Comparison of ENCODE assay signal across 8 cellular contexts in the genomic region with DNA sequence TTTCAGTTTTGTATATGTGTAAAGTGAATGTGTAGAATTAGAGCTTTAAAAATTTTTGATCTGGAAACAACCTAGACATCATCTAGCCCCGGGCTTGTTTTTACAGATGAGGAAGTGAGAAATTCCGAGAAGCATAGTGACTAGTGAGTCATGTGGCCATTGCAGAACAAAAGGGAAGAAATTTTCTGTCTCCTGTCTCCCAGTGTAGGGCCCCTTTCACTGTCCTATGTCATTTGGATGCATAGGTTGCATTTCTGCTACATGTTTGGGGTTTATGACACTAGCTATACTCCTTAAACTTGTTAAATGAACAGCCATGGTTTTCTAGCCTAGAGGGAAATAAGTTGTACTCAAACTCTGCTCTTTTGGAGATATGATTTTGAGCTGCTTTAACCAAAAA.
DNase-seq lines count a peak whose midpoint lies in the region; ATAC-seq and TF ChIP-seq lines count a peak whose summit lies in the region.

No MANE protein-coding gene starts in this region.

- H3K36me3 Mint-ChIP-seq in activated CD4-positive, alpha-beta memory T cell treated with anti-CD3 and anti-CD28 coated beads, Interleukin-2, amount 10 ng/mL, durations not matched to agents 7 days and 5 days (ENCODE audit: low read depth): no peaks in the 10 kb centered on the region
- H3K36me3 Mint-ChIP-seq in immature natural killer cell: no peaks in the 10 kb centered on the region

- TF ChIP-seq CTCF in GM12865 (IDR thresholded peaks at IDR 0.05; ENCODE audit: insufficient read depth, low read depth, low read length, missing control alignments): no peak
- TF ChIP-seq CTCF in thyroid gland (IDR thresholded peaks at IDR 0.05): no peak
- TF ChIP-seq CTCF in Peyer's patch (IDR thresholded peaks at IDR 0.05): no peak

- H3K9me3 ChIP-seq in iPS-20b (ENCODE audit: insufficient read depth, low read depth, low read length) (no peaks in the 10 kb centered on the region), thyroid gland (no peaks in the 10 kb centered on the region), Peyer's patch (no peaks in the 10 kb centered on the region)

- CTCF ChIA-PET in activated CD4-positive, alpha-beta memory T cell treated with anti-CD3 and anti-CD28 coated beads, Interleukin-2, amount 10 ng/mL, durations not matched to agents 7 days and 5 days (lab: Charles Lee): interaction anchor here (1.7 kb wide), 1 partner anchor 238 kb away, joined by 4 read pairs; no protein-coding TSS in a partner anchor

- H3K27me3 Mint-ChIP-seq in activated CD4-positive, alpha-beta memory T cell treated with anti-CD3 and anti-CD28 coated beads, Interleukin-2, amount 10 ng/mL, durations not matched to agents 7 days and 5 days: no peaks in the 10 kb centered on the region
- H3K27me3 Mint-ChIP-seq in immature natural killer cell (ENCODE audit: low read depth in 3 of 3): peaks cover 0 to 4% (median 0%) of the 10 kb centered on the region in 3 donors

- no peak overlapping the region for H3K4me3 ChIP-seq in GM12865 (ENCODE audit: low read depth, low read length)
- no peak overlapping the region for H3K4me3 ChIP-seq in iPS-20b (ENCODE audit: low read length)
- H3K4me3 ChIP-seq in thyroid gland (replicated peaks in 1 of 3): no peak overlapping the region
- H3K4me3 ChIP-seq in Peyer's patch: no peak overlapping the region

- DNase-seq in GM12865 (ENCODE audit: low read depth): peak; percentile 72
- peak; percentile 20 for DNase-seq in activated CD4-positive, alpha-beta memory T cell treated with anti-CD3 and anti-CD28 coated beads, Interleukin-2, amount 10 ng/mL, durations not matched to agents 7 days and 5 days
- DNase-seq in immature natural killer cell: no peak
- no peak for DNase-seq in thyroid gland
- DNase-seq in Peyer's patch: no peak

- H3K4me1 ChIP-seq in iPS-20b (ENCODE audit: insufficient read depth, low read length): peaks cover 4% of the 10 kb centered on the region; the same call in 1 of the 2 replicates
- H3K4me1 ChIP-seq in thyroid gland: no peaks in the 10 kb centered on the region
- no peaks in the 10 kb centered on the region for H3K4me1 ChIP-seq in Peyer's patch

- POLR2A ChIA-PET in activated CD4-positive, alpha-beta memory T cell treated with anti-CD3 and anti-CD28 coated beads, Interleukin-2, amount 10 ng/mL, durations not matched to agents 7 days and 5 days (lab: Charles Lee): interaction anchor here (0.6 to 0.8 kb wide), 2 partner anchors 19 to 51 kb away, joined by 3 to 4 read pairs; no protein-coding TSS in a partner anchor

- H3K9ac ChIP-seq in iPS-20b (ENCODE audit: low read depth, low read length): peak overlapping the region; percentile 17; the same call in 1 of the 2 replicates

- no peak overlapping the region for H3K4me3 Mint-ChIP-seq in activated CD4-positive, alpha-beta memory T cell treated with anti-CD3 and anti-CD28 coated beads, Interleukin-2, amount 10 ng/mL, durations not matched to agents 7 days and 5 days
- no peak overlapping the region for H3K4me3 Mint-ChIP-seq in immature natural killer cell

- ATAC-seq in GM21423 (IDR thresholded peaks at IDR 0.05; ENCODE audit: unreplicated experiment): peak; percentile 99
- peak; percentile 98 for ATAC-seq in HG03571 (IDR thresholded peaks at IDR 0.05; ENCODE audit: unreplicated experiment)

- H3K36me3 ChIP-seq in iPS-20b (ENCODE audit: insufficient read depth, low read depth, low read length) (no peaks in the 10 kb centered on the region), thyroid gland (no peaks in the 10 kb centered on the region), Peyer's patch (no peaks in the 10 kb centered on the region)

- H3K27ac ChIP-seq in iPS-20b (ENCODE audit: low read length) (no peak overlapping the region), thyroid gland (no peak overlapping the region), Peyer's patch (no peak overlapping the region)

- WGBS in thyroid gland, 2 donors: 52 to 57% methylated on average over 2 of the region's 2 CpGs

- H3K9me3 Mint-ChIP-seq in activated CD4-positive, alpha-beta memory T cell treated with anti-CD3 and anti-CD28 coated beads, Interleukin-2, amount 10 ng/mL, durations not matched to agents 7 days and 5 days: peaks cover 3% of the 10 kb centered on the region
- peaks cover 0 to 4% (median 0%) of the 10 kb centered on the region in 6 donors for H3K9me3 Mint-ChIP-seq in immature natural killer cell

- peaks cover 30% of the 10 kb centered on the region for H3K4me1 Mint-ChIP-seq in activated CD4-positive, alpha-beta memory T cell treated with anti-CD3 and anti-CD28 coated beads, Interleukin-2, amount 10 ng/mL, durations not matched to agents 7 days and 5 days
- no peaks in the 10 kb centered on the region for H3K4me1 Mint-ChIP-seq in immature natural killer cell

- H3K27ac Mint-ChIP-seq in activated CD4-positive, alpha-beta memory T cell treated with anti-CD3 and anti-CD28 coated beads, Interleukin-2, amount 10 ng/mL, durations not matched to agents 7 days and 5 days: peak overlapping the region; percentile 78
- H3K27ac Mint-ChIP-seq in immature natural killer cell: no peak overlapping the region

- H3K27me3 ChIP-seq in iPS-20b (ENCODE audit: insufficient read depth, low read length): no peaks in the 10 kb centered on the region
- no peaks in the 10 kb centered on the region for H3K27me3 ChIP-seq in thyroid gland
- no peaks in the 10 kb centered on the region for H3K27me3 ChIP-seq in Peyer's patch

- no peak for TF ChIP-seq POLR2A in thyroid gland (IDR thresholded peaks at IDR 0.05)
- TF ChIP-seq POLR2A in Peyer's patch (IDR thresholded peaks at IDR 0.05): no peak

- intact Hi-C loops in thyroid gland (cut with DNase I): no loop called here

Comparison
In these comparisons a context has a peak if more than half of its experiments do, and no peak if none do; other contexts are left out.
1. DNase-seq: peak in GM12865 (single experiment) and activated CD4-positive, alpha-beta memory T cell treated with anti-CD3 and anti-CD28 coated beads, Interleukin-2, amount 10 ng/mL, durations not matched to agents 7 days and 5 days (single experiment); none in immature natural killer cell (0 of 3), thyroid gland (0 of 2) and Peyer's patch (0 of 3).